ENCODE assay signal across 15 cellular contexts in genomic region chr1:217456261-217456660, GRCh38.
A peak's percentile ranks its signal among the peaks of the same experiment; 100 is the strongest.
DNase-seq lines count a peak whose midpoint lies in the region; ATAC-seq and TF ChIP-seq lines count a peak whose summit lies in the region.
"Had no signal": no experiment of that assay in that cellular context is flagged by ENCODE, and none has a peak within 500 bp of the region (broad histone marks: within the 10 kb centered on the region; RNA-seq: fewer than 3 reads in every experiment).

No MANE protein-coding gene starts in this region.

- no peak overlapping the region for H2AFZ ChIP-seq in trophoblast cell (ENCODE audit: insufficient read depth, low read length, poor library complexity)
- H2AFZ ChIP-seq: GM23248 had no signal

- no peak overlapping the region for H2BK120ac ChIP-seq in trophoblast cell (ENCODE audit: insufficient read depth, low read length, poor library complexity)

- DNase-seq in Right ventricle myocardium inferior (ENCODE audit: missing footprints), result no peak
- no peak for DNase-seq in cardiac septum (ENCODE audit: low spot score)
- DNase-seq in left ventricle myocardium inferior, result no peak
- DNase-seq in trophoblast cell, result no peak
- no peak for DNase-seq in immature natural killer cell
- DNase-seq: AML-193; Caco-2; CD4-positive, alpha-beta T cell; GM23248; HCEC 1CT had no signal

- peak overlapping the region; percentile 5 for H3K23ac ChIP-seq in trophoblast cell (ENCODE audit: low read length)

- H3K36me3 ChIP-seq in left ventricle myocardium inferior (peaks cover 2% of the 10 kb centered on the region), trophoblast cell (ENCODE audit: control insufficient read depth in 1 of 2, insufficient read depth in 2 of 2, low read length in 2 of 2) (peaks cover 0 to 2% of the 10 kb centered on the region in 2 experiments)

- H3K4ac ChIP-seq in trophoblast cell (ENCODE audit: low read depth, low read length), result no peak overlapping the region

- H2BK5ac ChIP-seq in trophoblast cell (ENCODE audit: low read depth, low read length, poor library complexity), result no peak overlapping the region

- H2BK12ac ChIP-seq in trophoblast cell (ENCODE audit: low read length), result no peak overlapping the region

- H3K9me3 ChIP-seq in left ventricle myocardium inferior (replicated peaks), result no peaks in the 10 kb centered on the region
- no peaks in the 10 kb centered on the region for H3K9me3 ChIP-seq in trophoblast cell (ENCODE audit: insufficient read depth, low read depth, low read length)
- H3K9me3 ChIP-seq: A549, Caco-2 had no signal

- peaks cover 17 to 47% (median 32%) of the 10 kb centered on the region in 3 donors for H3K36me3 Mint-ChIP-seq in immature natural killer cell

- ATAC-seq in Right ventricle myocardium inferior (peak; percentile 64), HG03469 (IDR thresholded peaks at IDR 0.05; ENCODE audit: unreplicated experiment) (no peak), HG02610 (IDR thresholded peaks at IDR 0.05; ENCODE audit: unreplicated experiment) (no peak)
- ATAC-seq: A549 had no signal

- H3K9me3 Mint-ChIP-seq in immature natural killer cell, result peaks cover 0 to 2% (median 0%) of the 10 kb centered on the region in 6 donors
- H3K9me3 Mint-ChIP-seq: CD4-positive, alpha-beta T cell had no signal

- H3K4me2 ChIP-seq in trophoblast cell (ENCODE audit: low read length), result no peak overlapping the region
- H3K4me2 ChIP-seq: A549 had no signal

- H3K18ac ChIP-seq in trophoblast cell (ENCODE audit: low read length), result no peak overlapping the region

- H3K79me2 ChIP-seq in trophoblast cell (ENCODE audit: control insufficient read depth, insufficient read depth, low read length, poor library complexity), result no peaks in the 10 kb centered on the region

- no peak overlapping the region for H2AK5ac ChIP-seq in trophoblast cell (ENCODE audit: low read length)

- H3K79me1 ChIP-seq in trophoblast cell (ENCODE audit: low read length), result no peaks in the 10 kb centered on the region

- H3K27me3 ChIP-seq in left ventricle myocardium inferior (ENCODE audit: low read depth) (no peaks in the 10 kb centered on the region), trophoblast cell (ENCODE audit: insufficient read depth, low read length) (no peaks in the 10 kb centered on the region)

- peak overlapping the region; percentile 1 for H3K4me3 ChIP-seq in left ventricle myocardium inferior
- H3K4me3 ChIP-seq in trophoblast cell (ENCODE audit: low read depth, low read length), result no peak overlapping the region
- H3K4me3 ChIP-seq: A549, GM23248 had no signal

- no peak overlapping the region for H3K27ac Mint-ChIP-seq in immature natural killer cell
- H3K27ac Mint-ChIP-seq: CD4-positive, alpha-beta T cell had no signal

- no peak overlapping the region for H3K14ac ChIP-seq in trophoblast cell (ENCODE audit: low read length)

- no peak overlapping the region for H4K12ac ChIP-seq in trophoblast cell (ENCODE audit: low read depth, low read length)

- peaks cover 0 to 1% (median 0%) of the 10 kb centered on the region in 3 donors for H3K27me3 Mint-ChIP-seq in immature natural killer cell (ENCODE audit: low read depth in 3 of 3)
- H3K27me3 Mint-ChIP-seq: CD4-positive, alpha-beta T cell had no signal

- no peak overlapping the region for H3K4me3 Mint-ChIP-seq in immature natural killer cell
- H3K4me3 Mint-ChIP-seq: CD4-positive, alpha-beta T cell had no signal

- no CpG with 5 or more reads among the region's 2 CpGs for WGBS in trophoblast cell (ENCODE audit: extremely low coverage, insufficient coverage, insufficient read length)

- H3K4me1 Mint-ChIP-seq in immature natural killer cell, result no peaks in the 10 kb centered on the region

- H4K91ac ChIP-seq in trophoblast cell (ENCODE audit: low read depth, low read length), result no peak overlapping the region

- no peak overlapping the region for H4K8ac ChIP-seq in trophoblast cell (ENCODE audit: low read depth, low read length)

- no peak for TF ChIP-seq CTCF in left ventricle myocardium inferior (IDR thresholded peaks at IDR 0.05; ENCODE audit: borderline replicate concordance)

- peaks cover 29% of the 10 kb centered on the region for H3K4me1 ChIP-seq in left ventricle myocardium inferior
- H3K4me1 ChIP-seq in trophoblast cell (ENCODE audit: control insufficient read depth in 1 of 2, insufficient read depth in 2 of 2, low read length in 2 of 2), result peaks cover 2 to 3% of the 10 kb centered on the region in 2 experiments
- H3K4me1 ChIP-seq: A549 had no signal

- H3K27ac ChIP-seq in left ventricle myocardium inferior (replicated peaks), result peak overlapping the region; percentile 88
- no peak overlapping the region for H3K27ac ChIP-seq in trophoblast cell (ENCODE audit: low read depth, low read length)
- H3K27ac ChIP-seq: 22Rv1, A549, C4-2B, GM23248 had no signal

- intact Hi-C loops in Right ventricle myocardium inferior (cut with DNase I) (no loop called here), cardiac septum (cut with DNase I) (no loop called here), left ventricle myocardium inferior (cut with micrococcal nuclease) (no loop called here)

- H3K9ac ChIP-seq in trophoblast cell (ENCODE audit: low read length), result no peak overlapping the region
- H3K9ac ChIP-seq: GM23248 had no signal
